In genomic region chr5:172699999-172700685, GRCh38 we compare ENCODE assay signal across 14 cellular contexts. TPM values are rescaled to one million over a fixed set of nuclear protein-coding genes. Genes with fewer than 3 reads are reported as not detected.
DNase-seq lines count a peak whose midpoint lies in the region; ATAC-seq and TF ChIP-seq lines count a peak whose summit lies in the region.
"Had no signal": no experiment of that assay in that cellular context is flagged by ENCODE, and none has a peak within 500 bp of the region (broad histone marks: within the 10 kb centered on the region; RNA-seq: fewer than 3 reads in every experiment).

No MANE protein-coding gene starts in this region.

- peak; percentile 42 for ATAC-seq in foreskin keratinocyte
- ATAC-seq in lung (ENCODE audit: insufficient read depth, low FRiP score), result peak; percentile 61
- peak; percentile 61 for ATAC-seq in upper lobe of right lung
- ATAC-seq in stimulated activated naive B cell treated with anti-CD40 and anti-IgM and Interleukin-4, amounts not matched to agents 10 μg/mL and 1 μg/mL and 100 μg/mL, for 72 hours (replicated peaks), result no peak
- ATAC-seq: left lobe of liver had no signal

- no peak overlapping the region for H3K4me3 Mint-ChIP-seq in stimulated activated naive B cell treated with anti-CD40 and anti-IgM and Interleukin-4, amounts not matched to agents 10 μg/mL and 1 μg/mL and 100 μg/mL, for 72 hours
- H3K4me3 Mint-ChIP-seq: central memory CD8-positive, alpha-beta T cell had no signal

- intact Hi-C loops in upper lobe of right lung (cut with DNase I), result loop anchor here (5.0 kb wide), 1 partner anchor 218 kb away; no protein-coding TSS in a partner anchor
- intact Hi-C loops in dorsolateral prefrontal cortex (cut with DNase I), result loop anchor here (5.0 to 10.0 kb wide), 5 partner anchors 55 to 325 kb away; partner anchors contain the start of gene NEURL1B (in 2 of the 2)

- no peaks in the 10 kb centered on the region for H3K36me3 ChIP-seq in lung (ENCODE audit: control insufficient read depth in 2 of 2, insufficient read depth in 2 of 2, low read length in 2 of 2)
- no peaks in the 10 kb centered on the region for H3K36me3 ChIP-seq in upper lobe of right lung

- H3K27ac Mint-ChIP-seq in stimulated activated naive B cell treated with anti-CD40 and anti-IgM and Interleukin-4, amounts not matched to agents 10 μg/mL and 1 μg/mL and 100 μg/mL, for 72 hours, result no peak overlapping the region

- TF ChIP-seq CTCF in foreskin keratinocyte (conservative IDR thresholded peaks at IDR 0.05), result no peak
- no peak for TF ChIP-seq CTCF in lung (IDR thresholded peaks at IDR 0.05; ENCODE audit: control extremely low read depth, extremely low read depth)
- TF ChIP-seq CTCF in upper lobe of right lung (IDR thresholded peaks at IDR 0.05), result no peak
- no peak for TF ChIP-seq CTCF in dorsolateral prefrontal cortex (IDR thresholded peaks at IDR 0.05 in 54 of 56, conservative IDR thresholded peaks at IDR 0.05 in 2 of 56; ENCODE audit: low read depth in 1 of 56, partially characterized antibody in 56 of 56)

- peak; percentile 10 for DNase-seq in NCI-H748 (lab: John Stamatoyannopoulos, UW; ENCODE audit: unreplicated experiment)
- DNase-seq in NCI-H748 treated with DMSO at 0.1 percent for 48 hours (lab: John Stamatoyannopoulos, UW), result no peak
- no peak for DNase-seq in foreskin keratinocyte
- peak; percentile 53 for DNase-seq in lung (ENCODE audit: low spot score)
- DNase-seq in upper lobe of right lung, result peak; percentile 83
- no peak for DNase-seq in dorsolateral prefrontal cortex
- DNase-seq in stimulated activated naive B cell treated with anti-CD40 and anti-IgM and Interleukin-4, amounts not matched to agents 10 μg/mL and 1 μg/mL and 100 μg/mL, for 72 hours, result no peak
- no peak for DNase-seq in T1000 (lab: John Stamatoyannopoulos, UW)
- DNase-seq: activated CD4-positive, alpha-beta T cell treated with anti-CD3 and anti-CD28 coated beads, Interleukin-2, amount 50 U/mL, for 1 hour; NK-92 treated with Interleukin-12 subunit alpha and Interleukin-12 subunit beta, amount 100 ng/mL, for 24 hours; SW 1271 had no signal

- no peak overlapping the region for H3K4me3 ChIP-seq in lung
- no peak overlapping the region for H3K4me3 ChIP-seq in upper lobe of right lung
- no peak overlapping the region for H3K4me3 ChIP-seq in dorsolateral prefrontal cortex
- H3K4me3 ChIP-seq: psoas muscle had no signal

- H3K4me1 Mint-ChIP-seq in stimulated activated naive B cell treated with anti-CD40 and anti-IgM and Interleukin-4, amounts not matched to agents 10 μg/mL and 1 μg/mL and 100 μg/mL, for 72 hours, result peaks cover 16 to 25% of the 10 kb centered on the region in 2 donors

- H3K27me3 ChIP-seq in foreskin keratinocyte (peaks cover 43% of the 10 kb centered on the region), lung (ENCODE audit: control insufficient read depth, insufficient read depth) (no peaks in the 10 kb centered on the region), upper lobe of right lung (no peaks in the 10 kb centered on the region), dorsolateral prefrontal cortex (peaks cover 0 to 5% (median 0%) of the 10 kb centered on the region in 45 donors)

- H3K9me3 ChIP-seq in lung (ENCODE audit: control insufficient read depth in 2 of 2, insufficient read depth in 1 of 2, low read length in 1 of 2), result no peaks in the 10 kb centered on the region
- no peaks in the 10 kb centered on the region for H3K9me3 ChIP-seq in upper lobe of right lung
- H3K9me3 ChIP-seq: psoas muscle had no signal

- H3K36me3 Mint-ChIP-seq in stimulated activated naive B cell treated with anti-CD40 and anti-IgM and Interleukin-4, amounts not matched to agents 10 μg/mL and 1 μg/mL and 100 μg/mL, for 72 hours, result no peaks in the 10 kb centered on the region

- H3K9me3 Mint-ChIP-seq in stimulated activated naive B cell treated with anti-CD40 and anti-IgM and Interleukin-4, amounts not matched to agents 10 μg/mL and 1 μg/mL and 100 μg/mL, for 72 hours, result no peaks in the 10 kb centered on the region
- H3K9me3 Mint-ChIP-seq: central memory CD8-positive, alpha-beta T cell had no signal

- no peak overlapping the region for H3K27ac ChIP-seq in foreskin keratinocyte
- H3K27ac ChIP-seq in lung (ENCODE audit: low read depth in 1 of 2, low read length in 1 of 2), result peak overlapping the region in 1 of 2 donors; percentile 18
- no peak overlapping the region for H3K27ac ChIP-seq in upper lobe of right lung
- no peak overlapping the region for H3K27ac ChIP-seq in dorsolateral prefrontal cortex
- H3K27ac ChIP-seq: psoas muscle had no signal

- WGBS in lung, 2 donors, result 46 to 75% methylated on average over 18 of the region's 18 CpGs

- H3K27me3 Mint-ChIP-seq in stimulated activated naive B cell treated with anti-CD40 and anti-IgM and Interleukin-4, amounts not matched to agents 10 μg/mL and 1 μg/mL and 100 μg/mL, for 72 hours, result peaks cover 31% of the 10 kb centered on the region in 2 donors

- H3K4me1 ChIP-seq in foreskin keratinocyte, result no peaks in the 10 kb centered on the region
- peaks cover 0 to 8% of the 10 kb centered on the region in 2 donors for H3K4me1 ChIP-seq in lung (ENCODE audit: control insufficient read depth in 2 of 2, insufficient read depth in 2 of 2, low read length in 2 of 2)
- H3K4me1 ChIP-seq in upper lobe of right lung, result peaks cover 31% of the 10 kb centered on the region

RNA-seq across cellular contexts. Expression of gene NEURL1B, which starts 59.1 kb away (rescaled TPM):
- total RNA-seq in foreskin keratinocyte (4.2 and 5.1 TPM in 2 replicates), lung (10 to 100 TPM; 17.5 to 26.4 TPM), upper lobe of right lung (25.0 TPM), dorsolateral prefrontal cortex (10 to 100 TPM in 115 of 120 experiments, 1 to 10 TPM in 5; 8.3 to 21.9 (median 13.9) TPM)
- polyA plus RNA-seq in foreskin keratinocyte (1.9 and 2.0 TPM in 2 replicates), lung (1 to 10 TPM; 5.1 to 6.0 TPM)

Comparison
In these comparisons a context has a peak if more than half of its experiments do, and no peak if none do; other contexts are left out.
1. DNase-seq: peak in NCI-H748 (single experiment), lung (single experiment) and upper lobe of right lung (single experiment); none in NCI-H748 treated with DMSO at 0.1 percent for 48 hours (single experiment), foreskin keratinocyte (0 of 2), dorsolateral prefrontal cortex (0 of 10), stimulated activated naive B cell treated with anti-CD40 and anti-IgM and Interleukin-4, amounts not matched to agents 10 μg/mL and 1 μg/mL and 100 μg/mL, for 72 hours (single experiment) and T1000 (single experiment).
2. ATAC-seq: peak in foreskin keratinocyte (single experiment), lung (single experiment) and upper lobe of right lung (single experiment); none in stimulated activated naive B cell treated with anti-CD40 and anti-IgM and Interleukin-4, amounts not matched to agents 10 μg/mL and 1 μg/mL and 100 μg/mL, for 72 hours (0 of 2).